Comparison of ENCODE assay signal across 27 cellular contexts in genomic region chr7:145324081-145324480, GRCh38.
"Had no signal": no experiment of that assay in that cellular context is flagged by ENCODE, and none has a peak within 500 bp of the region (broad histone marks: within the 10 kb centered on the region; RNA-seq: fewer than 3 reads in every experiment).

No MANE protein-coding gene starts in this region.

- FAIRE-seq: astrocyte had no signal

- H3K4me3 ChIP-seq: cardiac muscle cell, Peyer's patch, SJCRH30 had no signal

- DNase-seq: activated CD4-positive, alpha-beta memory T cell treated with anti-CD3 and anti-CD28 coated beads, Interleukin-2, amount 10 ng/mL, durations not matched to agents 7 days and 5 days; activated CD4-positive, alpha-beta T cell treated with anti-CD3 and anti-CD28 coated beads for 36 hours; activated CD4-positive, alpha-beta T cell treated with anti-CD3 and anti-CD28 coated beads, Interleukin-2, amount 50 U/mL, for 1 hour; activated gamma-delta T cell; activated naive CD4-positive, alpha-beta T cell treated with anti-CD3 and anti-CD28 coated beads for 36 hours; activated T-cell treated with anti-CD3 and anti-CD28 coated beads for 4 hours; activated T-cell treated with anti-CD3 and anti-CD28 coated beads, Interleukin-2, amount 50 U/mL, for 48 hours; amygdala; cerebellar nuclear complex; Kasumi-1; NCI-H1048; NCI-H2029; NCI-H2107; NCI-H2171 treated with DMSO at 0.1 percent for 48 hours; NCI-H226; NCI-H510A; NCI-H69; Peyer's patch; Right ventricle myocardium superior; SJCRH30; SK-N-SH; T-helper 1 cell had no signal

- H3K4me1 ChIP-seq: Peyer's patch, SJCRH30 had no signal

- H3K4me2 ChIP-seq: SK-N-SH had no signal

- H3K9ac ChIP-seq: SK-N-SH had no signal

- H3K27ac ChIP-seq: cardiac muscle cell, Peyer's patch, RWPE1, SJCRH30, VCaP had no signal

- H3K9me3 ChIP-seq: Peyer's patch, SJCRH30 had no signal

- H3K36me3 ChIP-seq: cardiac muscle cell, Peyer's patch, SJCRH30 had no signal

- H3K27me3 ChIP-seq: cardiac muscle cell, Peyer's patch, SJCRH30 had no signal

- ATAC-seq: activated CD4-positive, alpha-beta T cell treated with anti-CD3 and anti-CD28 coated beads for 36 hours; activated T-helper 17 cell treated with anti-CD3 and anti-CD28 coated beads, Interleukin-2, amount 50 U/mL, for 72 hours had no signal
